In the genomic region with DNA sequence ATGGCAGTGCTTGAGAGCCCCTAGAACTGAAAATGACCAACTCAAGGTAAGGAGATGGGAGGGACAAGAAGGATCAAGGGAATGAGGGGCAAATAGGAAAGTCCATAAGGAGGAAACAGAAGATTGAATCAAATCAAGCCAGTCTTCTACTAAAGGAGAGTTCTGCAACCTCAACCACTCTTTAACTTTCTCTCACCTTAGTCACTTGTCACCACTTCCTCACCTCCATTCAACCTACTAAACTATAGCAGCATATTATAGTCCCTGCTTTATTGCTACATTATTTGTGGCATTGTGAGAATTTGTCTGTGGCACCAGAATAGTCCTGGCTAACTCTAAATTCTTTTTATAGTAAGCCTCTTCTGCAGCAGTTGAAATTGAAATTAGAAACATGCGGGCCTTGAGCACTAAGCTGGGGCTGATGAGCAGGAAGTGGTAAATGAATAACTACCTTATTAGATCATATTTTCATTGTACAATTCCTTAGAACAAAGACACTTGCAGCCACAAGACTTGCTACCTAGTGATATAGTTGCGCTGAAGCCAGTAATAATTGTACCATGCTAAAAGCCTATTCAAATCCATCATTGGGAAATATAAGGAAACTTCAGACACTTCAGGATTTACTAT, we compare ENCODE assay signal across 12 cellular contexts.
A peak's percentile ranks its signal among the peaks of the same experiment; 100 is the strongest.
DNase-seq lines count a peak whose midpoint lies in the region; ATAC-seq, FAIRE-seq and TF ChIP-seq lines count a peak whose summit lies in the region.
"Had no signal": no experiment of that assay in that cellular context is flagged by ENCODE, and none has a peak within 500 bp of the region (broad histone marks: within the 10 kb centered on the region; RNA-seq: fewer than 3 reads in every experiment).

No MANE protein-coding gene starts in this region.

- H3K4me3 ChIP-seq in astrocyte (ENCODE audit: insufficient read depth, low read depth, low read length), result no peak overlapping the region
- no peak overlapping the region for H3K4me3 ChIP-seq in small intestine (ENCODE audit: low read depth in 1 of 2, low read length in 2 of 2)
- H3K4me3 ChIP-seq in adrenal gland, result no peak overlapping the region

- TF ChIP-seq POLR2A in adrenal gland (IDR thresholded peaks at IDR 0.05), result no peak

- H3K4me1 Mint-ChIP-seq in activated T-cell treated with anti-CD3 and anti-CD28 coated beads, Interleukin-2, amount 50 U/mL, for 4 hours (ENCODE audit: low read depth), result peaks cover 24% of the 10 kb centered on the region
- H3K4me1 Mint-ChIP-seq in astrocyte (ENCODE audit: low read depth, unreplicated experiment), result peaks cover 19% of the 10 kb centered on the region

- H3K27ac ChIP-seq in astrocyte (ENCODE audit: low read depth, low read length) (no peak overlapping the region), small intestine (ENCODE audit: low read depth in 1 of 2, low read length in 1 of 2) (no peak overlapping the region), adrenal gland (no peak overlapping the region)
- H3K27ac ChIP-seq: HL-60 had no signal

- no peak for DNase-seq in activated T-cell treated with anti-CD3 and anti-CD28 coated beads, Interleukin-2, amount 50 U/mL, for 4 hours
- no peak for DNase-seq in activated T-cell treated with anti-CD3 and anti-CD28 coated beads, Interleukin-2, amount 50 U/mL, for 1 hour
- DNase-seq in astrocyte (ENCODE audit: low read depth), result peak; percentile 76
- DNase-seq in small intestine, result peak; percentile 17
- no peak for DNase-seq in foreskin melanocyte
- no peak for DNase-seq in adrenal gland
- DNase-seq: activated naive CD8-positive, alpha-beta T cell treated with anti-CD3 and anti-CD28 coated beads, Interleukin-2, amount 10 ng/mL, durations not matched to agents 7 days and 5 days; naive thymus-derived CD8-positive, alpha-beta T cell; NCI-H524 treated with DMSO at 0.1 percent for 48 hours had no signal

- H3K27me3 ChIP-seq in astrocyte (ENCODE audit: insufficient read depth, low read length) (no peaks in the 10 kb centered on the region), small intestine (ENCODE audit: control insufficient read depth in 2 of 2, insufficient read depth in 2 of 2, low read length in 2 of 2) (no peaks in the 10 kb centered on the region), adrenal gland (peaks cover 5% of the 10 kb centered on the region)

- H3K4me3 Mint-ChIP-seq in activated T-cell treated with anti-CD3 and anti-CD28 coated beads, Interleukin-2, amount 50 U/mL, for 4 hours, result no peak overlapping the region
- H3K4me3 Mint-ChIP-seq in astrocyte (ENCODE audit: unreplicated experiment), result no peak overlapping the region
- H3K4me3 Mint-ChIP-seq: activated naive CD8-positive, alpha-beta T cell treated with anti-CD3 and anti-CD28 coated beads, Interleukin-2, amount 10 ng/mL, durations not matched to agents 7 days and 5 days had no signal

- no peaks in the 10 kb centered on the region for H3K79me2 ChIP-seq in astrocyte (ENCODE audit: insufficient read depth, low read length)

- peak; percentile 54 to 60 for ATAC-seq in activated T-cell treated with anti-CD3 and anti-CD28 coated beads, Interleukin-2, amount 50 U/mL, for 4 hours
- peak; percentile 77 for ATAC-seq in HG03108 (IDR thresholded peaks at IDR 0.05; ENCODE audit: unreplicated experiment)
- no peak for ATAC-seq in HG03135 (IDR thresholded peaks at IDR 0.05; ENCODE audit: unreplicated experiment)
- ATAC-seq: naive thymus-derived CD8-positive, alpha-beta T cell had no signal

- H3K36me3 ChIP-seq in astrocyte (ENCODE audit: insufficient read depth, low read length), result no peaks in the 10 kb centered on the region
- H3K36me3 ChIP-seq in small intestine (ENCODE audit: control insufficient read depth in 2 of 2, insufficient read depth in 2 of 2, low read length in 2 of 2), result no peaks in the 10 kb centered on the region
- H3K36me3 ChIP-seq in adrenal gland (replicated peaks in 1 of 2), result no peaks in the 10 kb centered on the region

- H3K4me2 ChIP-seq in astrocyte (ENCODE audit: low read length), result peak overlapping the region; percentile 35

- TF ChIP-seq CTCF in astrocyte (IDR thresholded peaks at IDR 0.05; ENCODE audit: insufficient read depth, low read depth, low read length) (no peak), adrenal gland (IDR thresholded peaks at IDR 0.05) (no peak)

- no peaks in the 10 kb centered on the region for H4K20me1 ChIP-seq in astrocyte (ENCODE audit: insufficient read depth, low read length)

- H3K36me3 Mint-ChIP-seq in activated T-cell treated with anti-CD3 and anti-CD28 coated beads, Interleukin-2, amount 50 U/mL, for 4 hours (ENCODE audit: insufficient read depth), result no peaks in the 10 kb centered on the region
- H3K36me3 Mint-ChIP-seq in astrocyte (ENCODE audit: low read depth, unreplicated experiment), result no peaks in the 10 kb centered on the region
- H3K36me3 Mint-ChIP-seq: activated naive CD8-positive, alpha-beta T cell treated with anti-CD3 and anti-CD28 coated beads, Interleukin-2, amount 10 ng/mL, durations not matched to agents 7 days and 5 days; naive thymus-derived CD8-positive, alpha-beta T cell had no signal

- H3K27me3 Mint-ChIP-seq in activated T-cell treated with anti-CD3 and anti-CD28 coated beads, Interleukin-2, amount 50 U/mL, for 4 hours (ENCODE audit: low read depth), result no peaks in the 10 kb centered on the region
- no peaks in the 10 kb centered on the region for H3K27me3 Mint-ChIP-seq in astrocyte (ENCODE audit: low read depth, unreplicated experiment)
- H3K27me3 Mint-ChIP-seq: naive thymus-derived CD8-positive, alpha-beta T cell had no signal

- no peak overlapping the region for H3K27ac Mint-ChIP-seq in astrocyte (ENCODE audit: unreplicated experiment)
- H3K27ac Mint-ChIP-seq: activated naive CD8-positive, alpha-beta T cell treated with anti-CD3 and anti-CD28 coated beads, Interleukin-2, amount 10 ng/mL, durations not matched to agents 7 days and 5 days had no signal

- no peaks in the 10 kb centered on the region for H3K9me3 Mint-ChIP-seq in activated T-cell treated with anti-CD3 and anti-CD28 coated beads, Interleukin-2, amount 50 U/mL, for 4 hours
- no peaks in the 10 kb centered on the region for H3K9me3 Mint-ChIP-seq in astrocyte (ENCODE audit: unreplicated experiment)
- H3K9me3 Mint-ChIP-seq: activated naive CD8-positive, alpha-beta T cell treated with anti-CD3 and anti-CD28 coated beads, Interleukin-2, amount 10 ng/mL, durations not matched to agents 7 days and 5 days; naive thymus-derived CD8-positive, alpha-beta T cell had no signal

- no peak overlapping the region for H2AFZ ChIP-seq in astrocyte (ENCODE audit: low read depth, low read length)

- FAIRE-seq in astrocyte (lab: Jason Lieb, UNC) (peak; percentile 99), small intestine (lab: Jason Lieb, UNC) (no peak)

- intact Hi-C loops in adrenal gland (cut with DNase I), result no loop called here

- H3K4me1 ChIP-seq in astrocyte (ENCODE audit: insufficient read depth, low read length), result peaks cover 14% of the 10 kb centered on the region
- no peaks in the 10 kb centered on the region for H3K4me1 ChIP-seq in small intestine (ENCODE audit: control insufficient read depth in 2 of 2, insufficient read depth in 1 of 2, low read depth in 1 of 2, low read length in 1 of 2)
- H3K4me1 ChIP-seq in adrenal gland (replicated peaks in 1 of 2), result no peaks in the 10 kb centered on the region

- no peaks in the 10 kb centered on the region for H3K9me3 ChIP-seq in astrocyte (ENCODE audit: insufficient read depth, low read depth, low read length)
- H3K9me3 ChIP-seq in small intestine (ENCODE audit: control insufficient read depth, low read depth), result no peaks in the 10 kb centered on the region
- H3K9me3 ChIP-seq in adrenal gland (replicated peaks in 1 of 3), result no peaks in the 10 kb centered on the region

- WGBS in small intestine, 3 donors, result 15 to 26% (median 20%) methylated on average over 2 of the region's 2 CpGs
- WGBS in adrenal gland, 4 donors, result 49 to 77% (median 72%) methylated on average over 2 of the region's 2 CpGs

- H3K9ac ChIP-seq in astrocyte (ENCODE audit: low read length), result no peak overlapping the region

Comparison
In these comparisons a context has a peak if more than half of its experiments do, and no peak if none do; other contexts are left out.
1. DNase-seq: peak in astrocyte (single experiment) and small intestine (single experiment); none in activated T-cell treated with anti-CD3 and anti-CD28 coated beads, Interleukin-2, amount 50 U/mL, for 4 hours (single experiment), activated T-cell treated with anti-CD3 and anti-CD28 coated beads, Interleukin-2, amount 50 U/mL, for 1 hour (single experiment), foreskin melanocyte (single experiment) and adrenal gland (0 of 7).